8 cellular contexts compared by ENCODE assay signal in the genomic region with DNA sequence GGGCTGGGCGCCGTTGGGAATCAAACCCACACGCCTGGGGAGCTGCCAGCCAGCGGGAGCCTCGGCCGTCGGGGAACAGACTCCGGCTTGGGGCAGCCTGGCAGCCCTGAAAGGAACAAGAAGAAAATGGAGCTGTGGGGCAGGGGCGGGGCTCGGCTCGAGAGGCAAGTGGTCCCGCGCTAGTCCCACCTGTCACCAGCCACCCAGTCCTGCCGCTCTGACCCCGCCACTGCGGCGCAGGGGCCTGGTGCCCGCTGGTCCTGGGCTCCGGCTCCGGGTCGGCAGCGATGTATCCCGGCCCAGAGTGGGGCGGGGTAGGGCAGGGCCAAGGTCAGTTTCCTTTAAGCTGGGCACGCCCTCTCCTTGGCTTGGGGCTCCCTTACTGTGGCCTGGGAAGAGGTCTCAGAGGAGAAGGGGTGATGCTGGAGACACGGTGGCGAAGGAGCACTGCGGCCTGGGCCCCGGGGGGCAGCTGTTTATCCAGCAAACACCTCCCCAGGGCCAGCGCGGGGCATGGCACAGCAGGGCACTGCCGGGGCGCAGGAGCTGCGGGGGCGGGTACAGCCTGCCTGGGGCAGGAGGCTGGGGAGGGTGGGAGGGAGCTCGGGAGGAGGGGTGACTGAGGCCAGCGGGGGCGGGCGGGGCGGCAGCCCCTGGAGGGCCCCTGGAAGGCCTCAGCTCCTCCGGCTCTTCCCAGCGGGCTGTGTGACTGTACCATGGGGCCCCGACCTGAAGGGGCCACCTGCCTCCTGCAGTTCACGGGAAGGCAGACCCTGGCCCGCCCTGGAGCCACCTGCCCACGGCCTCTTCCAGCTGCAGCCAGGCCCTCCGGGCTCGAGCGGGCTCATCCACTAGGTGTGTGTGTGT. TPM values are rescaled to one million over a fixed set of nuclear protein-coding genes. Genes with fewer than 3 reads are reported as not detected.
DNase-seq lines count a peak whose midpoint lies in the region; ATAC-seq and TF ChIP-seq lines count a peak whose summit lies in the region.

No MANE protein-coding gene starts in this region.

- peaks cover 11% of the 10 kb centered on the region for H3K4me1 Mint-ChIP-seq in activated CD4-positive, alpha-beta T cell treated with anti-CD3 and anti-CD28 coated beads for 36 hours
- H3K4me1 Mint-ChIP-seq in stimulated activated naive CD8-positive, alpha-beta T cell treated with anti-CD3 and anti-CD28 coated beads, Interleukin-15, amount 100 ng/mL, for 72 hours = peaks cover 26% of the 10 kb centered on the region

- no peak overlapping the region for H3K27ac Mint-ChIP-seq in activated CD4-positive, alpha-beta T cell treated with anti-CD3 and anti-CD28 coated beads for 36 hours
- H3K27ac Mint-ChIP-seq in stimulated activated naive CD8-positive, alpha-beta T cell treated with anti-CD3 and anti-CD28 coated beads, Interleukin-15, amount 100 ng/mL, for 72 hours = peak overlapping the region; percentile 62 to 92

- H3K79me2 ChIP-seq in SU-DHL-6 (ENCODE audit: insufficient read depth, low read length) = no peaks in the 10 kb centered on the region

- H3K9me2 ChIP-seq in SU-DHL-6 (replicated peaks; ENCODE audit: insufficient read depth, low read length) = no peaks in the 10 kb centered on the region

- no peaks in the 10 kb centered on the region for H3K36me3 Mint-ChIP-seq in activated CD4-positive, alpha-beta T cell treated with anti-CD3 and anti-CD28 coated beads for 36 hours (ENCODE audit: low read depth)

- no peak overlapping the region for H3K27ac ChIP-seq in SU-DHL-6 (ENCODE audit: low read depth, low read length)

- intact Hi-C loops in activated CD4-positive, alpha-beta T cell treated with anti-CD3 and anti-CD28 coated beads for 36 hours (cut with DNase I, micrococcal nuclease) = loop anchor here (1.0 to 10.0 kb wide), 4 partner anchors 24 to 618 kb away; no protein-coding TSS in a partner anchor
- intact Hi-C loops in left ventricle myocardium superior (cut with micrococcal nuclease) = no loop called here

- H3K36me3 ChIP-seq in SU-DHL-6 (ENCODE audit: low read length) = no peaks in the 10 kb centered on the region

- peak overlapping the region; percentile 48; the same call in 1 of the 2 replicates for H3K9ac ChIP-seq in SU-DHL-6 (ENCODE audit: low read length)

- peak; percentile 76 for ATAC-seq in activated CD4-positive, alpha-beta T cell treated with anti-CD3 and anti-CD28 coated beads for 36 hours
- ATAC-seq in left ventricle myocardium superior = peak; percentile 27
- ATAC-seq in stimulated activated naive CD8-positive, alpha-beta T cell treated with anti-CD3 and anti-CD28 coated beads, Interleukin-15, amount 100 ng/mL, for 72 hours = peak; percentile 71

- peak; percentile 62 for DNase-seq in activated CD4-positive, alpha-beta T cell treated with anti-CD3 and anti-CD28 coated beads for 36 hours
- DNase-seq in activated CD4-positive, alpha-beta T cell treated with anti-CD3 and anti-CD28 coated beads for 1 hour = no peak
- no peak for DNase-seq in left ventricle myocardium superior
- peak in 1 of 2 donors; percentile 35 for DNase-seq in stimulated activated naive CD8-positive, alpha-beta T cell treated with anti-CD3 and anti-CD28 coated beads, Interleukin-15, amount 100 ng/mL, for 72 hours
- DNase-seq in NCI-H510A (lab: John Stamatoyannopoulos, UW) = no peak
- DNase-seq in medulla oblongata (ENCODE audit: extremely low spot score) = no peak
- DNase-seq in NCI-H446 treated with DMSO at 0.1 percent for 48 hours (lab: John Stamatoyannopoulos, UW) = no peak

- POLR2A ChIA-PET in activated CD4-positive, alpha-beta T cell treated with anti-CD3 and anti-CD28 coated beads for 36 hours (lab: Charles Lee) = interaction anchor here (0.5 to 1.0 kb wide), 3 partner anchors 24 to 295 kb away, joined by 3 to 5 read pairs (median 4); no protein-coding TSS in a partner anchor

- peak overlapping the region; percentile 67 for H3K4me3 Mint-ChIP-seq in activated CD4-positive, alpha-beta T cell treated with anti-CD3 and anti-CD28 coated beads for 36 hours
- H3K4me3 Mint-ChIP-seq in stimulated activated naive CD8-positive, alpha-beta T cell treated with anti-CD3 and anti-CD28 coated beads, Interleukin-15, amount 100 ng/mL, for 72 hours = peak overlapping the region; percentile 83 to 84

- TF ChIP-seq CTCF in SU-DHL-6 (IDR thresholded peaks at IDR 0.05; ENCODE audit: insufficient read depth, low read length, poor library complexity, severe bottlenecking) = no peak

- no peaks in the 10 kb centered on the region for H3K9me3 Mint-ChIP-seq in activated CD4-positive, alpha-beta T cell treated with anti-CD3 and anti-CD28 coated beads for 36 hours (ENCODE audit: low read depth)
- no peaks in the 10 kb centered on the region for H3K9me3 Mint-ChIP-seq in stimulated activated naive CD8-positive, alpha-beta T cell treated with anti-CD3 and anti-CD28 coated beads, Interleukin-15, amount 100 ng/mL, for 72 hours

- peak overlapping the region; percentile 45 for H3K4me3 ChIP-seq in SU-DHL-6 (ENCODE audit: insufficient read depth, low read length, poor library complexity, severe bottlenecking)

- H3K27me3 ChIP-seq in SU-DHL-6 (ENCODE audit: low read length) = no peaks in the 10 kb centered on the region

- peak overlapping the region; percentile 52 for H3K4me2 ChIP-seq in SU-DHL-6 (ENCODE audit: low read depth, low read length, poor library complexity, severe bottlenecking)

- H3F3A ChIP-seq in SU-DHL-6 (ENCODE audit: insufficient read depth) = peaks cover 4% of the 10 kb centered on the region

- peaks cover 6% of the 10 kb centered on the region for H3K27me3 Mint-ChIP-seq in activated CD4-positive, alpha-beta T cell treated with anti-CD3 and anti-CD28 coated beads for 36 hours
- H3K27me3 Mint-ChIP-seq in stimulated activated naive CD8-positive, alpha-beta T cell treated with anti-CD3 and anti-CD28 coated beads, Interleukin-15, amount 100 ng/mL, for 72 hours = peaks cover 28% of the 10 kb centered on the region

- H3K9me3 ChIP-seq in SU-DHL-6 (ENCODE audit: insufficient read depth, low read length) = no peaks in the 10 kb centered on the region

- no peaks in the 10 kb centered on the region for H4K20me1 ChIP-seq in SU-DHL-6 (ENCODE audit: low read depth, low read length)

- CTCF ChIA-PET in activated CD4-positive, alpha-beta T cell treated with anti-CD3 and anti-CD28 coated beads for 36 hours (lab: Charles Lee) = interaction anchor here (0.6 to 7.7 kb wide), 8 partner anchors 24 to 604 kb away, joined by 3 to 142 read pairs (median 4); no protein-coding TSS in a partner anchor

- peak overlapping the region; percentile 77 for H2AFZ ChIP-seq in SU-DHL-6 (ENCODE audit: low read depth, low read length, severe bottlenecking)

RNA-seq across cellular contexts. Expression of a gene that starts 15.6 kb away (rescaled TPM):
- total RNA-seq in activated CD4-positive, alpha-beta T cell treated with anti-CD3 and anti-CD28 coated beads for 36 hours = 100 to 1,000 TPM; 158 to 170 TPM
- total RNA-seq in left ventricle myocardium superior = 26.4 TPM
